Comparison of ENCODE assay signal across 9 cellular contexts in genomic region chr17:36931697-36932382, GRCh38. TPM values are rescaled to one million over a fixed set of nuclear protein-coding genes. Genes with fewer than 3 reads are reported as not detected.
A peak's percentile ranks its signal among the peaks of the same experiment; 100 is the strongest.
DNase-seq lines count a peak whose midpoint lies in the region; ATAC-seq and TF ChIP-seq lines count a peak whose summit lies in the region.
"Had no signal": no experiment of that assay in that cellular context is flagged by ENCODE, and none has a peak within 500 bp of the region (broad histone marks: within the 10 kb centered on the region; RNA-seq: fewer than 3 reads in every experiment).

No MANE protein-coding gene starts in this region.

- peak overlapping the region; percentile 53 for H3K4me3 ChIP-seq in ACC112 (ENCODE audit: low read depth, low read length)

- no peaks in the 10 kb centered on the region for H3K36me3 Mint-ChIP-seq in activated naive CD8-positive, alpha-beta T cell treated with anti-CD3 and anti-CD28 coated beads, Interleukin-2, amount 50 U/mL, for 24 hours (ENCODE audit: low read depth)
- no peaks in the 10 kb centered on the region for H3K36me3 Mint-ChIP-seq in mesothelial cell of epicardium

- no peaks in the 10 kb centered on the region for H3K36me3 ChIP-seq in ACC112 (ENCODE audit: insufficient read depth, low read length)

- H3K9me3 Mint-ChIP-seq in activated naive CD8-positive, alpha-beta T cell treated with anti-CD3 and anti-CD28 coated beads, Interleukin-2, amount 50 U/mL, for 24 hours: no peaks in the 10 kb centered on the region
- H3K9me3 Mint-ChIP-seq in mesothelial cell of epicardium: no peaks in the 10 kb centered on the region

- peaks cover 89% of the 10 kb centered on the region for H3K27me3 Mint-ChIP-seq in activated naive CD8-positive, alpha-beta T cell treated with anti-CD3 and anti-CD28 coated beads, Interleukin-2, amount 50 U/mL, for 24 hours
- peaks cover 93% of the 10 kb centered on the region for H3K27me3 Mint-ChIP-seq in mesothelial cell of epicardium (ENCODE audit: low read depth)

- no peak overlapping the region for H2AFZ ChIP-seq in ACC112 (ENCODE audit: low read length, unreplicated experiment)

- peaks cover 93% of the 10 kb centered on the region for H3K27me3 ChIP-seq in ACC112 (ENCODE audit: insufficient read depth, low read length)

- H3K4me1 Mint-ChIP-seq in activated naive CD8-positive, alpha-beta T cell treated with anti-CD3 and anti-CD28 coated beads, Interleukin-2, amount 50 U/mL, for 24 hours: peaks cover 49% of the 10 kb centered on the region
- peaks cover 58% of the 10 kb centered on the region for H3K4me1 Mint-ChIP-seq in mesothelial cell of epicardium

- no peak for ATAC-seq in activated naive CD8-positive, alpha-beta T cell treated with anti-CD3 and anti-CD28 coated beads, Interleukin-2, amount 50 U/mL, for 24 hours

- DNase-seq in GM20000 (ENCODE audit: low spot score) (peak; percentile 39), mesothelial cell of epicardium (ENCODE audit: low spot score in 2 of 2, unreplicated experiment in 2 of 2) (no peak), KBM-7 (no peak), SW480 (ENCODE audit: low spot score) (no peak), NCI-H2227 (lab: John Stamatoyannopoulos, UW; ENCODE audit: unreplicated experiment) (no peak), anterior cingulate cortex (lab: John Stamatoyannopoulos, UW) (no peak)
- no peak for DNase-seq in activated naive CD8-positive, alpha-beta T cell treated with anti-CD3 and anti-CD28 coated beads, Interleukin-2, amount 50 U/mL, for 24 hours
- DNase-seq: stimulated activated CD4-positive, alpha-beta T cell treated with anti-CD3 and anti-CD28 coated beads, Interleukin-4, amount 100 ng/mL, for 4 hours had no signal

- H3K4me1 ChIP-seq in ACC112 (ENCODE audit: control insufficient read depth, insufficient read depth, low read length, unreplicated experiment): no peaks in the 10 kb centered on the region

- H3K4me3 Mint-ChIP-seq in activated naive CD8-positive, alpha-beta T cell treated with anti-CD3 and anti-CD28 coated beads, Interleukin-2, amount 50 U/mL, for 24 hours: peak overlapping the region; percentile 18
- H3K4me3 Mint-ChIP-seq in mesothelial cell of epicardium: peak overlapping the region; percentile 25

- in situ Hi-C loops in KBM-7 (cut with MboI; ENCODE audit: low pct_unique_long_range_greater_than_20kb, low sequenced_read_pairs): no loop called here

- H3K27ac Mint-ChIP-seq in activated naive CD8-positive, alpha-beta T cell treated with anti-CD3 and anti-CD28 coated beads, Interleukin-2, amount 50 U/mL, for 24 hours: no peak overlapping the region
- H3K27ac Mint-ChIP-seq in mesothelial cell of epicardium: no peak overlapping the region

- no peaks in the 10 kb centered on the region for H3K79me2 ChIP-seq in ACC112 (ENCODE audit: control insufficient read depth, insufficient read depth, low read length, unreplicated experiment)

- TF ChIP-seq CTCF in GM20000 (IDR thresholded peaks at IDR 0.05; ENCODE audit: extremely low read depth, missing control alignments): no peak
- TF ChIP-seq CTCF in mesothelial cell of epicardium (IDR thresholded peaks at IDR 0.05; ENCODE audit: unreplicated experiment): no peak

- H3K27ac ChIP-seq in ACC112 (ENCODE audit: low read depth, low read length): no peak overlapping the region

RNA-seq across cellular contexts. Expression of gene LHX1, which starts 5.4 kb away (rescaled TPM):
- total RNA-seq in mesothelial cell of epicardium: not detected in 3 replicates

RNA-seq across cellular contexts. Expression of gene AATF, which starts 16.9 kb away (rescaled TPM):
- 31.3 to 36.2 TPM (median 33.9 TPM) in 3 replicates for total RNA-seq in mesothelial cell of epicardium
